ENCODE assay signal across 1 cellular context in genomic region chr2:67055387-67056304, GRCh38.
TF ChIP-seq lines count a peak whose summit lies in the region.

No MANE protein-coding gene starts in this region.

TF ChIP-seq in HepG2, 621 proteins besides CTCF, POLR2A, EP300 and RAD21 (continued from another document and continues in another):
- TF ChIP-seq, protein P1, sequence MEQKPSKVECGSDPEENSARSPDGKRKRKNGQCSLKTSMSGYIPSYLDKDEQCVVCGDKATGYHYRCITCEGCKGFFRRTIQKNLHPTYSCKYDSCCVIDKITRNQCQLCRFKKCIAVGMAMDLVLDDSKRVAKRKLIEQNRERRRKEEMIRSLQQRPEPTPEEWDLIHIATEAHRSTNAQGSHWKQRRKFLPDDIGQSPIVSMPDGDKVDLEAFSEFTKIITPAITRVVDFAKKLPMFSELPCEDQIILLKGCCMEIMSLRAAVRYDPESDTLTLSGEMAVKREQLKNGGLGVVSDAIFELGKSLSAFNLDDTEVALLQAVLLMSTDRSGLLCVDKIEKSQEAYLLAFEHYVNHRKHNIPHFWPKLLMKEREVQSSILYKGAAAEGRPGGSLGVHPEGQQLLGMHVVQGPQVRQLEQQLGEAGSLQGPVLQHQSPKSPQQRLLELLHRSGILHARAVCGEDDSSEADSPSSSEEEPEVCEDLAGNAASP (CRISPR knock-in tag; IDR thresholded peaks at IDR 0.05; ENCODE audit: borderline replicate concordance) = 0 out of 2 replicates have a peak, but pooled peaks have one; percentile 22
- TF ChIP-seq MIXL1 (CRISPR knock-in tag; IDR thresholded peaks at IDR 0.05) (peak; percentile 67; the same call in 1 of the 2 replicates), HCFC1 (IDR thresholded peaks at IDR 0.05; ENCODE audit: low read depth, low read length) (no peak), HNRNPL (IDR thresholded peaks at IDR 0.05; ENCODE audit: low read depth, low read length) (no peak), CC2D1A (CRISPR knock-in tag; IDR thresholded peaks at IDR 0.05) (no peak), RNF2 (conservative IDR thresholded peaks at IDR 0.05; ENCODE audit: low read depth) (no peak), KAT2B (IDR thresholded peaks at IDR 0.05; ENCODE audit: borderline replicate concordance, low read depth, low read length) (no peak), FOSL1 (CRISPR knock-in tag; IDR thresholded peaks at IDR 0.05; ENCODE audit: borderline replicate concordance) (no peak), SP2 (CRISPR knock-in tag; IDR thresholded peaks at IDR 0.05) (no peak), SRSF9 (IDR thresholded peaks at IDR 0.05; ENCODE audit: borderline replicate concordance, insufficient read depth, low read depth, low read length, poor library complexity, severe bottlenecking) (no peak), NCOA1 (CRISPR knock-in tag; IDR thresholded peaks at IDR 0.05) (no peak), CEBPB (IDR thresholded peaks at IDR 0.05; ENCODE audit: borderline replicate concordance, low read depth, low read length) (peak; percentile 88), ARID2 (CRISPR knock-in tag; IDR thresholded peaks at IDR 0.05; ENCODE audit: borderline replicate concordance) (no peak), U2AF1 (optimal IDR thresholded peaks at IDR 0.05; ENCODE audit: low read depth, low read length) (no peak), FOXC1 (CRISPR knock-in tag; IDR thresholded peaks at IDR 0.05; ENCODE audit: borderline replicate concordance) (no peak), CEBPG (CRISPR knock-in tag; IDR thresholded peaks at IDR 0.05) (peak; percentile 70), ZNF552 (CRISPR knock-in tag; IDR thresholded peaks at IDR 0.05; ENCODE audit: borderline replicate concordance) (no peak), CHCHD3 (CRISPR knock-in tag; IDR thresholded peaks at IDR 0.05) (no peak), ZNF780A (CRISPR knock-in tag; IDR thresholded peaks at IDR 0.05) (no peak), GTF2F1 (IDR thresholded peaks at IDR 0.05; ENCODE audit: low read length) (no peak), ZNF24 (IDR thresholded peaks at IDR 0.05) (no peak), HHEX (CRISPR knock-in tag; IDR thresholded peaks at IDR 0.05) (no peak), ZSCAN30 (CRISPR knock-in tag; IDR thresholded peaks at IDR 0.05) (no peak), ZFP82 (CRISPR knock-in tag; IDR thresholded peaks at IDR 0.05; ENCODE audit: borderline replicate concordance) (no peak), SMYD3 (CRISPR knock-in tag; IDR thresholded peaks at IDR 0.05) (no peak), ZKSCAN1 (IDR thresholded peaks at IDR 0.05; ENCODE audit: low read length) (no peak), ZNF878 (CRISPR knock-in tag; IDR thresholded peaks at IDR 0.05) (no peak), ARNT (IDR thresholded peaks at IDR 0.05) (no peak), ISL2 (CRISPR knock-in tag; IDR thresholded peaks at IDR 0.05) (peak; percentile 50; the same call in 1 of the 2 replicates), ATF7-NPFF (CRISPR knock-in tag; IDR thresholded peaks at IDR 0.05; ENCODE audit: low read depth) (no peak), ZNF460 (CRISPR knock-in tag; IDR thresholded peaks at IDR 0.05; ENCODE audit: borderline replicate concordance) (no peak), ZNF773 (CRISPR knock-in tag; IDR thresholded peaks at IDR 0.05; ENCODE audit: borderline replicate concordance) (no peak), ASH2L (IDR thresholded peaks at IDR 0.05; ENCODE audit: insufficient read length, low read depth, low read length) (no peak), FOXA3 (CRISPR knock-in tag; IDR thresholded peaks at IDR 0.05) (no peak), SOX5 (CRISPR knock-in tag; IDR thresholded peaks at IDR 0.05; ENCODE audit: borderline replicate concordance) (no peak), KAT8 (CRISPR knock-in tag; IDR thresholded peaks at IDR 0.05) (no peak), TEAD2 (CRISPR knock-in tag; IDR thresholded peaks at IDR 0.05) (no peak), ATAD3A (CRISPR knock-in tag; IDR thresholded peaks at IDR 0.05) (no peak), DDIT3 (CRISPR knock-in tag; IDR thresholded peaks at IDR 0.05) (no peak)
- TF ChIP-seq, protein P2, sequence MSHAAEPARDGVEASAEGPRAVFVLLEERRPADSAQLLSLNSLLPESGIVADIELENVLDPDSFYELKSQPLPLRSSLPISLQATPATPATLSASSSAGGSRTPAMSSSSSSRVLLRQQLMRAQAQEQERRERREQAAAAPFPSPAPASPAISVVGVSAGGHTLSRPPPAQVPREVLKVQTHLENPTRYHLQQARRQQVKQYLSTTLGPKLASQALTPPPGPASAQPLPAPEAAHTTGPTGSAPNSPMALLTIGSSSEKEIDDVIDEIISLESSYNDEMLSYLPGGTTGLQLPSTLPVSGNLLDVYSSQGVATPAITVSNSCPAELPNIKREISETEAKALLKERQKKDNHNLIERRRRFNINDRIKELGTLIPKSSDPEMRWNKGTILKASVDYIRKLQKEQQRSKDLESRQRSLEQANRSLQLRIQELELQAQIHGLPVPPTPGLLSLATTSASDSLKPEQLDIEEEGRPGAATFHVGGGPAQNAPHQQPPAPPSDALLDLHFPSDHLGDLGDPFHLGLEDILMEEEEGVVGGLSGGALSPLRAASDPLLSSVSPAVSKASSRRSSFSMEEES (CRISPR knock-in tag; IDR thresholded peaks at IDR 0.05) = no peak
- TF ChIP-seq, protein P3, sequence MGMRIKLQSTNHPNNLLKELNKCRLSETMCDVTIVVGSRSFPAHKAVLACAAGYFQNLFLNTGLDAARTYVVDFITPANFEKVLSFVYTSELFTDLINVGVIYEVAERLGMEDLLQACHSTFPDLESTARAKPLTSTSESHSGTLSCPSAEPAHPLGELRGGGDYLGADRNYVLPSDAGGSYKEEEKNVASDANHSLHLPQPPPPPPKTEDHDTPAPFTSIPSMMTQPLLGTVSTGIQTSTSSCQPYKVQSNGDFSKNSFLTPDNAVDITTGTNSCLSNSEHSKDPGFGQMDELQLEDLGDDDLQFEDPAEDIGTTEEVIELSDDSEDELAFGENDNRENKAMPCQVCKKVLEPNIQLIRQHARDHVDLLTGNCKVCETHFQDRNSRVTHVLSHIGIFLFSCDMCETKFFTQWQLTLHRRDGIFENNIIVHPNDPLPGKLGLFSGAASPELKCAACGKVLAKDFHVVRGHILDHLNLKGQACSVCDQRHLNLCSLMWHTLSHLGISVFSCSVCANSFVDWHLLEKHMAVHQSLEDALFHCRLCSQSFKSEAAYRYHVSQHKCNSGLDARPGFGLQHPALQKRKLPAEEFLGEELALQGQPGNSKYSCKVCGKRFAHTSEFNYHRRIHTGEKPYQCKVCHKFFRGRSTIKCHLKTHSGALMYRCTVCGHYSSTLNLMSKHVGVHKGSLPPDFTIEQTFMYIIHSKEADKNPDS (CRISPR knock-in tag; IDR thresholded peaks at IDR 0.05) = no peak
- TF ChIP-seq, protein P4, sequence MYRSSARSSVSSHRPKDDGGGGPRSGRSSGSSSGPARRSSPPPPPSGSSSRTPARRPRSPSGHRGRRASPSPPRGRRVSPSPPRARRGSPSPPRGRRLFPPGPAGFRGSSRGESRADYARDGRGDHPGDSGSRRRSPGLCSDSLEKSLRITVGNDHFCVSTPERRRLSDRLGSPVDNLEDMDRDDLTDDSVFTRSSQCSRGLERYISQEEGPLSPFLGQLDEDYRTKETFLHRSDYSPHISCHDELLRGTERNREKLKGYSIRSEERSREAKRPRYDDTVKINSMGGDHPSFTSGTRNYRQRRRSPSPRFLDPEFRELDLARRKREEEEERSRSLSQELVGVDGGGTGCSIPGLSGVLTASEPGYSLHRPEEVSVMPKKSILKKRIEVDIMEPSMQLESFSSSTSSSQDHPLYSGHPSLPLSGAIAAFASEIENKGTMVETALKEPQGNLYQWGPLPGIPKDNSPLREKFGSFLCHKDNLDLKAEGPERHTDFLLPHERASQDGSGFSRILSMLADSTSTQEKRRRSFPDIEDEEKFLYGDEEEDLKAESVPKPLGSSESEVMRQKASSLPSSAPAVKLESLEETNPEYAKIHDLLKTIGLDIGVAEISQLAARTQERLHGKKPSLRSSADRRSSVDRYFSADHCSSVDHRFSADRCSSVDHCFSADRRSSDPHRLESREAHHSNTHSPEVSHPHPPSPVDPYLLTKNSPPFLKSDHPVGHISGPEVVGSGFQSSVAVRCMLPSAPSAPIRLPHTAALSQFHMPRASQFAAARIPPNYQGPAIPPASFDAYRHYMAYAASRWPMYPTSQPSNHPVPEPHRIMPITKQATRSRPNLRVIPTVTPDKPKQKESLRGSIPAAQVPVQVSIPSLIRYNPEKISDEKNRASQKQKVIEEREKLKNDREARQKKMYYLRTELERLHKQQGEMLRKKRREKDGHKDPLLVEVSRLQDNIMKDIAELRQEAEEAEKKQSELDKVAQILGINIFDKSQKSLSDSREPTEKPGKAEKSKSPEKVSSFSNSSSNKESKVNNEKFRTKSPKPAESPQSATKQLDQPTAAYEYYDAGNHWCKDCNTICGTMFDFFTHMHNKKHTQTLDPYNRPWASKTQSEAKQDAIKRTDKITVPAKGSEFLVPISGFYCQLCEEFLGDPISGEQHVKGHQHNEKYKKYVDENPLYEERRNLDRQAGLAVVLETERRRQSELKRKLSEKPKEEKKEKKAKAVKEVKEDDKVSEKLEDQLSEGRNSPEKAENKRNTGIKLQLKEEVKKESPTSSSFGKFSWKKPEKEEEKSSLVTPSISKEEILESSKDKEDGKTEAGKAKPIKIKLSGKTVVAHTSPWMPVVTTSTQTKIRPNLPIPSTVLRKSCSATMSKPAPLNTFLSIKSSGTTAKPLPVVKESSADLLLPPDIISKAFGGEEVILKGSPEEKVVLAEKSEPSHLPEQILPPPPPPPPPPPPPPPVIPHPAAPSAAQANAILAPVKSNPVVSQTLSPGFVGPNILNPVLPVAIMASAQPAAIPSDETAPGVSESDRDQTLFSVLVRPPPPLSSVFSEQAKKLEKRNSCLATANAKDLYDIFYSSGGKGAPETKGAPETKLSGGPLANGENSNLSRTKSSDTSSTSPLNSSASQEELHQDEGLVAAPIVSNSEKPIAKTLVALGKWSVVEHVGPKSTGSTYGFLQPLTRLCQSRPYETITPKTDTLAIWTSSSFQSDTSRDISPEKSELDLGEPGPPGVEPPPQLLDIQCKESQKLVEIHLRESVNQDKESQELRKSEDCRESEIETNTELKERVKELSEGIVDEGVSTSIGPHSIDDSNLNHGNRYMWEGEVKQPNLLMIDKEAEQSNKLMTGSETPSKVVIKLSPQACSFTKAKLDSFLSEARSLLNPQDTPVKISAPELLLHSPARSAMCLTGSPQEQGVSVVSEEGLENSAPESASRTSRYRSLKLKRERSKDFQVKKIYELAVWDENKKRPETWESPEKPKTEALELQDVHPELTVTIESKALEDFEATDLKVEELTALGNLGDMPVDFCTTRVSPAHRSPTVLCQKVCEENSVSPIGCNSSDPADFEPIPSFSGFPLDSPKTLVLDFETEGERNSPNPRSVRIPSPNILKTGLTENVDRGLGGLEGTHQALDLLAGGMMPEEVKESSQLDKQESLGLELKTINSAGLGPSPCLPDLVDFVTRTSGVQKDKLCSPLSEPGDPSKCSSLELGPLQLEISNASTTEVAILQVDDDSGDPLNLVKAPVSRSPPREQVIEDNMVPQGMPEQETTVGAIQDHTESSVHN (CRISPR knock-in tag; IDR thresholded peaks at IDR 0.05) = no peak
- TF ChIP-seq, protein P5, sequence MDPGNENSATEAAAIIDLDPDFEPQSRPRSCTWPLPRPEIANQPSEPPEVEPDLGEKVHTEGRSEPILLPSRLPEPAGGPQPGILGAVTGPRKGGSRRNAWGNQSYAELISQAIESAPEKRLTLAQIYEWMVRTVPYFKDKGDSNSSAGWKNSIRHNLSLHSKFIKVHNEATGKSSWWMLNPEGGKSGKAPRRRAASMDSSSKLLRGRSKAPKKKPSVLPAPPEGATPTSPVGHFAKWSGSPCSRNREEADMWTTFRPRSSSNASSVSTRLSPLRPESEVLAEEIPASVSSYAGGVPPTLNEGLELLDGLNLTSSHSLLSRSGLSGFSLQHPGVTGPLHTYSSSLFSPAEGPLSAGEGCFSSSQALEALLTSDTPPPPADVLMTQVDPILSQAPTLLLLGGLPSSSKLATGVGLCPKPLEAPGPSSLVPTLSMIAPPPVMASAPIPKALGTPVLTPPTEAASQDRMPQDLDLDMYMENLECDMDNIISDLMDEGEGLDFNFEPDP (CRISPR knock-in tag; conservative IDR thresholded peaks at IDR 0.05) = no peak
- TF ChIP-seq, protein P6, sequence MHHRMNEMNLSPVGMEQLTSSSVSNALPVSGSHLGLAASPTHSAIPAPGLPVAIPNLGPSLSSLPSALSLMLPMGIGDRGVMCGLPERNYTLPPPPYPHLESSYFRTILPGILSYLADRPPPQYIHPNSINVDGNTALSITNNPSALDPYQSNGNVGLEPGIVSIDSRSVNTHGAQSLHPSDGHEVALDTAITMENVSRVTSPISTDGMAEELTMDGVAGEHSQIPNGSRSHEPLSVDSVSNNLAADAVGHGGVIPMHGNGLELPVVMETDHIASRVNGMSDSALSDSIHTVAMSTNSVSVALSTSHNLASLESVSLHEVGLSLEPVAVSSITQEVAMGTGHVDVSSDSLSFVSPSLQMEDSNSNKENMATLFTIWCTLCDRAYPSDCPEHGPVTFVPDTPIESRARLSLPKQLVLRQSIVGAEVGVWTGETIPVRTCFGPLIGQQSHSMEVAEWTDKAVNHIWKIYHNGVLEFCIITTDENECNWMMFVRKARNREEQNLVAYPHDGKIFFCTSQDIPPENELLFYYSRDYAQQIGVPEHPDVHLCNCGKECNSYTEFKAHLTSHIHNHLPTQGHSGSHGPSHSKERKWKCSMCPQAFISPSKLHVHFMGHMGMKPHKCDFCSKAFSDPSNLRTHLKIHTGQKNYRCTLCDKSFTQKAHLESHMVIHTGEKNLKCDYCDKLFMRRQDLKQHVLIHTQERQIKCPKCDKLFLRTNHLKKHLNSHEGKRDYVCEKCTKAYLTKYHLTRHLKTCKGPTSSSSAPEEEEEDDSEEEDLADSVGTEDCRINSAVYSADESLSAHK (CRISPR knock-in tag; IDR thresholded peaks at IDR 0.05; ENCODE audit: borderline replicate concordance) = no peak
